Comparison of ENCODE assay signal across 26 cellular contexts in genomic region chr11:70841264-70841663, GRCh38.
DNase-seq lines count a peak whose midpoint lies in the region; ATAC-seq, FAIRE-seq and TF ChIP-seq lines count a peak whose summit lies in the region.
"Had no signal": no experiment of that assay in that cellular context is flagged by ENCODE, and none has a peak within 500 bp of the region (broad histone marks: within the 10 kb centered on the region; RNA-seq: fewer than 3 reads in every experiment).

No MANE protein-coding gene starts in this region.

- no peak overlapping the region for H3K4me2 ChIP-seq in HepG2 (ENCODE audit: low read depth, low read length)
- no peak overlapping the region for H3K4me2 ChIP-seq in osteoblast (ENCODE audit: insufficient read depth, low read length)
- H3K4me2 ChIP-seq: BLaER1 had no signal

- H3K27me3 ChIP-seq in HepG2 (ENCODE audit: control insufficient read depth in 1 of 2, insufficient read depth in 2 of 2, low read length in 2 of 2) (no peaks in the 10 kb centered on the region), right lobe of liver (no peaks in the 10 kb centered on the region), osteoblast (ENCODE audit: insufficient read depth, low read length) (no peaks in the 10 kb centered on the region)
- H3K27me3 ChIP-seq: BE2C had no signal

- no peak overlapping the region for H3K9ac ChIP-seq in HepG2 (ENCODE audit: insufficient read depth, low read depth, low read length)
- H3K9ac ChIP-seq: BLaER1 had no signal

- H3K4me1 ChIP-seq in HepG2 (ENCODE audit: insufficient read depth, low read length) (no peaks in the 10 kb centered on the region), right lobe of liver (no peaks in the 10 kb centered on the region), osteoblast (ENCODE audit: insufficient read depth, low read length) (no peaks in the 10 kb centered on the region)
- H3K4me1 ChIP-seq: BE2C, BLaER1 had no signal

- TF ChIP-seq EP300 in HepG2 (IDR thresholded peaks at IDR 0.05; ENCODE audit: low read depth in 2 of 2, low read length in 2 of 2) (no peak), HepG2 (CRISPR knock-in tag; IDR thresholded peaks at IDR 0.05; ENCODE audit: borderline replicate concordance) (no peak)

- TF ChIP-seq POLR2A in HepG2 (IDR thresholded peaks at IDR 0.05; ENCODE audit: insufficient read depth in 1 of 2, low read depth in 2 of 2, low read length in 2 of 2) (no peak), right lobe of liver (IDR thresholded peaks at IDR 0.05) (no peak)

- H3K36me3 ChIP-seq in HepG2 (replicated peaks in 1 of 2; ENCODE audit: control insufficient read depth in 1 of 2, insufficient read depth in 2 of 2, low read length in 2 of 2) (peaks cover 17 to 24% of the 10 kb centered on the region in 2 experiments), right lobe of liver (no peaks in the 10 kb centered on the region), osteoblast (ENCODE audit: insufficient read depth, low read length) (no peaks in the 10 kb centered on the region)
- H3K36me3 ChIP-seq: BE2C, BLaER1 had no signal

- H2AFZ ChIP-seq in HepG2 (ENCODE audit: low read length): no peak overlapping the region
- H2AFZ ChIP-seq in osteoblast (ENCODE audit: low read length): no peak overlapping the region

- in situ Hi-C loops in HepG2 (cut with HindIII; ENCODE audit: extremely low pct_ligation_motif_present, low pct_unique_long_range_greater_than_20kb): no loop called here

- 0 out of 2 replicates have a peak, but pooled peaks cover 6% of the 10 kb centered on the region for H4K20me1 ChIP-seq in HepG2 (ENCODE audit: insufficient read depth, low read length)
- H4K20me1 ChIP-seq in osteoblast (ENCODE audit: insufficient read depth, low read length): no peaks in the 10 kb centered on the region
- H4K20me1 ChIP-seq: BLaER1 had no signal

- H3K27ac ChIP-seq in HepG2 (ENCODE audit: extremely low read length, insufficient read depth, low read length) (no peak overlapping the region), right lobe of liver (no peak overlapping the region), osteoblast (ENCODE audit: low read depth, low read length) (no peak overlapping the region), RWPE1 (no peak overlapping the region)
- H3K27ac ChIP-seq: BLaER1 had no signal

- POLR2A ChIA-PET in HepG2 (lab: Yijun Ruan, JAX) (no interaction called here), RWPE1 (lab: Yijun Ruan, JAX; ENCODE audit: low non-redundant PET) (no interaction called here)

- DNase-seq in HepG2 (ENCODE audit: low spot score) (no peak), right lobe of liver (no peak), left lobe of liver (ENCODE audit: low spot score) (no peak), osteoblast (ENCODE audit: insufficient read length, low spot score, missing footprints) (peak; percentile 47), NCI-H510A treated with DMSO at 0.1 percent for 48 hours (lab: John Stamatoyannopoulos, UW) (no peak), RWPE1 (ENCODE audit: low spot score) (no peak)
- DNase-seq: 8988T; ACHN; BE2C; C1 segment of cervical spinal cord; CD4-positive, alpha-beta memory T cell; CD4-positive, CD25-positive, alpha-beta regulatory T cell; CD8-positive, alpha-beta memory T cell; COR-L47; DMS 273 treated with DMSO at 0.1 percent for 48 hours; DMS153; DMS53; DMS79; DND-41; EL; GDM1 had no signal

- CTCF ChIA-PET in HepG2 (lab: Yijun Ruan, JAX; ENCODE audit: low intra/inter-chr PET ratio, low total read pairs): no interaction called here
- CTCF ChIA-PET in RWPE1 (lab: Yijun Ruan, JAX): no interaction called here

- TF ChIP-seq RAD21 in HepG2 (CRISPR knock-in tag; IDR thresholded peaks at IDR 0.05): no peak

- H3K79me2 ChIP-seq in HepG2 (ENCODE audit: insufficient read depth, low read length): no peaks in the 10 kb centered on the region
- no peaks in the 10 kb centered on the region for H3K79me2 ChIP-seq in osteoblast (ENCODE audit: insufficient read depth, low read length)

- FAIRE-seq in HepG2 (lab: Jason Lieb, UNC): no peak
- FAIRE-seq: A204.1, GM12878, GM12892, GM18507 had no signal

- TF ChIP-seq CTCF in HepG2 (CRISPR knock-in tag; IDR thresholded peaks at IDR 0.05): no peak
- TF ChIP-seq CTCF in right lobe of liver (IDR thresholded peaks at IDR 0.05): no peak
- TF ChIP-seq CTCF in osteoblast (IDR thresholded peaks at IDR 0.05; ENCODE audit: extremely low read depth, low read depth, low read length): no peak
- TF ChIP-seq CTCF in RWPE1 (conservative IDR thresholded peaks at IDR 0.05; ENCODE audit: low read depth): no peak

- H3K9me3 ChIP-seq in HepG2 (ENCODE audit: low read length): no peaks in the 10 kb centered on the region
- no peaks in the 10 kb centered on the region for H3K9me3 ChIP-seq in right lobe of liver
- H3K9me3 ChIP-seq in osteoblast (ENCODE audit: low read depth, low read length): no peaks in the 10 kb centered on the region
- H3K9me3 ChIP-seq: BE2C had no signal

- WGBS in HepG2 (ENCODE audit: low lambda C conversion rate): 98% methylated on average over 6 of the region's 8 CpGs
- 67% methylated on average over 1 of the region's 8 CpGs for WGBS in right lobe of liver (ENCODE audit: insufficient coverage, low coverage, low lambda C conversion rate, missing lambda C conversion rate)

- ATAC-seq in HepG2 (no peak), right lobe of liver (no peak), left lobe of liver (peak; percentile 20)
- ATAC-seq: GM12878 had no signal

- H3K4me3 ChIP-seq in HepG2 (replicated peaks in 1 of 3; ENCODE audit: insufficient read depth in 1 of 3, low read depth in 2 of 3, low read length in 3 of 3) (no peak overlapping the region), right lobe of liver (no peak overlapping the region), osteoblast (ENCODE audit: insufficient read depth, low read length) (no peak overlapping the region)
- H3K4me3 ChIP-seq: BLaER1, GM12878 had no signal

- BruUV-seq in HepG2 (replicated peaks; lab: Mats Ljungman, UMichigan): no TSS peak

- intact Hi-C loops in HepG2 (cut with micrococcal nuclease; ENCODE audit: unreplicated experiment): no loop called here
- intact Hi-C loops in right lobe of liver (cut with DNase I): no loop called here

TF ChIP-seq in HepG2, 621 proteins besides CTCF, POLR2A, EP300 and RAD21:
- TF ChIP-seq ZNF768 (CRISPR knock-in tag; IDR thresholded peaks at IDR 0.05) (peak; percentile 95), SOX5 (CRISPR knock-in tag; IDR thresholded peaks at IDR 0.05; ENCODE audit: borderline replicate concordance) (no peak), ZNF264 (CRISPR knock-in tag; IDR thresholded peaks at IDR 0.05) (no peak), ZMYM3 (CRISPR knock-in tag; IDR thresholded peaks at IDR 0.05) (peak; percentile 34; the same call in 1 of the 2 replicates)
